14 cellular contexts compared by ENCODE assay signal in the genomic region with DNA sequence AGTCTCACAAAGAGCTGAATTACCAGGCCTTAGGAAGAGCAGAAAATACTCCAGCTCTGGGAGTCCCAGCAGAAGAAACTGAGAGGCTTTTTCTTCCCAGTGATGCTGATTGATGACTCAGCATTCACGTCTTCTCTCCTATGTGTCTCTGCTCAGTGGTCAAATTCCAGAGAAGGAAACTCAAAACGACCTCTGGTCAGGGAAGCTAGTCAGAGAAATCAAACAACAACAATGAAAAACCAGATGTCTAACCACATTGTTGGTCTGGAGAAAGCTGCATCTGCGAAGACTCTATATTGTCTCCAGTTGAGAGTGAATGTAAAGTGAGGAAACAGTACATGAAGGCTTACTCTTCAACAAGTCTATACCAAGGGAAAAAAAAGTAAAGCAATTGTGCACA. TPM values are rescaled to one million over a fixed set of nuclear protein-coding genes. Genes with fewer than 3 reads are reported as not detected.
A peak's percentile ranks its signal among the peaks of the same experiment; 100 is the strongest.
DNase-seq lines count a peak whose midpoint lies in the region; ATAC-seq and TF ChIP-seq lines count a peak whose summit lies in the region.
"Had no signal": no experiment of that assay in that cellular context is flagged by ENCODE, and none has a peak within 500 bp of the region (broad histone marks: within the 10 kb centered on the region; RNA-seq: fewer than 3 reads in every experiment).

No MANE protein-coding gene starts in this region.

- TF ChIP-seq POLR2A in esophagus squamous epithelium (IDR thresholded peaks at IDR 0.05): no peak

- no peaks in the 10 kb centered on the region for H3K36me3 ChIP-seq in CD8-positive, alpha-beta T cell (ENCODE audit: insufficient read depth, low read length)
- H3K36me3 ChIP-seq in CD8-positive, alpha-beta memory T cell (ENCODE audit: insufficient read depth, low read length): no peaks in the 10 kb centered on the region
- H3K36me3 ChIP-seq in esophagus squamous epithelium: no peaks in the 10 kb centered on the region
- H3K36me3 ChIP-seq: ovary, suprapubic skin had no signal

- peak overlapping the region; percentile 18 for H3K27ac Mint-ChIP-seq in chondrocyte (ENCODE audit: unreplicated experiment)
- no peak overlapping the region for H3K27ac Mint-ChIP-seq in CD8-positive, alpha-beta T cell
- no peak overlapping the region for H3K27ac Mint-ChIP-seq in CD8-positive, alpha-beta memory T cell
- H3K27ac Mint-ChIP-seq: memory B cell had no signal

- no peaks in the 10 kb centered on the region for H3K9me3 Mint-ChIP-seq in chondrocyte (ENCODE audit: low read depth)
- H3K9me3 Mint-ChIP-seq in CD8-positive, alpha-beta T cell: peaks cover 2% of the 10 kb centered on the region
- H3K9me3 Mint-ChIP-seq in CD8-positive, alpha-beta memory T cell: no peaks in the 10 kb centered on the region

- H3K4me3 ChIP-seq in AG04450 (ENCODE audit: low read depth, low read length): no peak overlapping the region
- no peak overlapping the region for H3K4me3 ChIP-seq in CD8-positive, alpha-beta T cell (ENCODE audit: low read depth, low read length)
- no peak overlapping the region for H3K4me3 ChIP-seq in CD8-positive, alpha-beta memory T cell (ENCODE audit: low read length)
- no peak overlapping the region for H3K4me3 ChIP-seq in esophagus squamous epithelium
- H3K4me3 ChIP-seq: ovary, suprapubic skin had no signal

- H3K27me3 ChIP-seq in AG04450 (ENCODE audit: control insufficient read depth, insufficient read depth, low read length) (no peaks in the 10 kb centered on the region), esophagus squamous epithelium (no peaks in the 10 kb centered on the region)
- H3K27me3 ChIP-seq in CD8-positive, alpha-beta T cell (ENCODE audit: insufficient read depth, low read length): no peaks in the 10 kb centered on the region
- H3K27me3 ChIP-seq in CD8-positive, alpha-beta memory T cell (ENCODE audit: insufficient read depth, low read length, poor library complexity, severe bottlenecking): no peaks in the 10 kb centered on the region
- H3K27me3 ChIP-seq: ovary, suprapubic skin had no signal

- POLR2A ChIA-PET in AG04450 (lab: Yijun Ruan, JAX): no interaction called here
- POLR2A ChIA-PET in CD8-positive, alpha-beta T cell (lab: Charles Lee): no interaction called here
- POLR2A ChIA-PET in CD8-positive, alpha-beta memory T cell (lab: Charles Lee): no interaction called here

- peaks cover 12% of the 10 kb centered on the region for H3K4me1 ChIP-seq in CD8-positive, alpha-beta T cell (ENCODE audit: insufficient read depth, low read length)
- peaks cover 12% of the 10 kb centered on the region for H3K4me1 ChIP-seq in CD8-positive, alpha-beta memory T cell (ENCODE audit: insufficient read depth, low read length)
- no peaks in the 10 kb centered on the region for H3K4me1 ChIP-seq in esophagus squamous epithelium
- H3K4me1 ChIP-seq: suprapubic skin had no signal

- H3K4me3 Mint-ChIP-seq in chondrocyte (ENCODE audit: unreplicated experiment): no peak overlapping the region
- no peak overlapping the region for H3K4me3 Mint-ChIP-seq in CD8-positive, alpha-beta T cell
- H3K4me3 Mint-ChIP-seq in CD8-positive, alpha-beta memory T cell: no peak overlapping the region
- H3K4me3 Mint-ChIP-seq: memory B cell had no signal

- H3K4me1 Mint-ChIP-seq in chondrocyte (ENCODE audit: low read depth): peaks cover 20% of the 10 kb centered on the region
- peaks cover 49% of the 10 kb centered on the region for H3K4me1 Mint-ChIP-seq in CD8-positive, alpha-beta T cell (ENCODE audit: low read depth)
- peaks cover 4 to 15% (median 4%) of the 10 kb centered on the region in 3 donors for H3K4me1 Mint-ChIP-seq in CD8-positive, alpha-beta memory T cell
- H3K4me1 Mint-ChIP-seq: memory B cell had no signal

- ATAC-seq in CD8-positive, alpha-beta T cell: no peak
- no peak for ATAC-seq in HG02763 (IDR thresholded peaks at IDR 0.05; ENCODE audit: unreplicated experiment)

- no peaks in the 10 kb centered on the region for H3K36me3 Mint-ChIP-seq in chondrocyte (ENCODE audit: low read depth)
- H3K36me3 Mint-ChIP-seq in CD8-positive, alpha-beta T cell: no peaks in the 10 kb centered on the region
- H3K36me3 Mint-ChIP-seq in CD8-positive, alpha-beta memory T cell: peaks cover 0 to 3% (median 0%) of the 10 kb centered on the region in 3 donors
- H3K36me3 Mint-ChIP-seq: memory B cell had no signal

- 30 to 50% methylated on average over 3 of the region's 3 CpGs for WGBS in esophagus squamous epithelium, 2 donors

- H3K27ac ChIP-seq in AG04450 (ENCODE audit: low read depth, low read length) (peak overlapping the region; percentile 11), esophagus squamous epithelium (no peak overlapping the region)
- no peak overlapping the region for H3K27ac ChIP-seq in CD8-positive, alpha-beta T cell (ENCODE audit: low read depth, low read length)
- no peak overlapping the region for H3K27ac ChIP-seq in CD8-positive, alpha-beta memory T cell (ENCODE audit: low read depth, low read length)
- H3K27ac ChIP-seq: ovary, suprapubic skin had no signal

- no peaks in the 10 kb centered on the region for H3K9me3 ChIP-seq in AG04450 (ENCODE audit: control insufficient read depth, insufficient read depth, low read length)
- no peaks in the 10 kb centered on the region for H3K9me3 ChIP-seq in CD8-positive, alpha-beta T cell (ENCODE audit: low read length)
- no peaks in the 10 kb centered on the region for H3K9me3 ChIP-seq in CD8-positive, alpha-beta memory T cell (ENCODE audit: low read length)
- no peaks in the 10 kb centered on the region for H3K9me3 ChIP-seq in esophagus squamous epithelium
- H3K9me3 ChIP-seq: ovary, suprapubic skin had no signal

- DNase-seq in AG04450 (ENCODE audit: low read depth, low spot score) (peak; percentile 66), HS-27A (ENCODE audit: low read depth) (peak; percentile 3), chondrocyte (ENCODE audit: low spot score) (no peak), kidney tubule cell (ENCODE audit: low spot score) (peak; percentile 47), esophagus squamous epithelium (lab: John Stamatoyannopoulos, UW) (no peak)
- DNase-seq in CD8-positive, alpha-beta T cell: no peak
- DNase-seq in CD8-positive, alpha-beta memory T cell: no peak
- DNase-seq: activated gamma-delta T cell treated with Interleukin-2 at 50 U/mL for 16 hours, NCI-H1092, NCI-H345, ovary had no signal

- CTCF ChIA-PET in AG04450 (lab: Charles Lee): no interaction called here
- CTCF ChIA-PET in CD8-positive, alpha-beta T cell (lab: Charles Lee): interaction anchor here (0.6 kb wide), 1 partner anchor 47 kb away, joined by 4 read pairs; no protein-coding TSS in a partner anchor
- CTCF ChIA-PET in CD8-positive, alpha-beta memory T cell (lab: Charles Lee): no interaction called here

- intact Hi-C loops in CD8-positive, alpha-beta T cell (cut with DNase I, micrococcal nuclease): no loop called here
- intact Hi-C loops in esophagus squamous epithelium (cut with DNase I): no loop called here

- H3K27me3 Mint-ChIP-seq in chondrocyte (ENCODE audit: low read depth): no peaks in the 10 kb centered on the region
- H3K27me3 Mint-ChIP-seq in CD8-positive, alpha-beta T cell (ENCODE audit: low read depth): no peaks in the 10 kb centered on the region
- peaks cover 0 to 5% of the 10 kb centered on the region in 2 donors for H3K27me3 Mint-ChIP-seq in CD8-positive, alpha-beta memory T cell
- H3K27me3 Mint-ChIP-seq: memory B cell had no signal

- TF ChIP-seq CTCF in AG04450 (IDR thresholded peaks at IDR 0.05; ENCODE audit: low read depth, low read length) (no peak), chondrocyte (IDR thresholded peaks at IDR 0.05) (no peak), esophagus squamous epithelium (IDR thresholded peaks at IDR 0.05) (no peak)
- no peak for TF ChIP-seq CTCF in CD8-positive, alpha-beta T cell (IDR thresholded peaks at IDR 0.05)

RNA-seq across cellular contexts. Expression of a gene that starts 28.6 kb away (rescaled TPM):
- polyA plus RNA-seq in AG04450 (2011; rRNA removed): 5.4 and 6.2 TPM in 2 replicates
- 4.9 and 7.2 TPM in 2 replicates for polyA minus RNA-seq in AG04450 (2011; rRNA and poly(A)+ RNA removed)
- 29.8 to 45.9 TPM (median 30.8 TPM) in 3 replicates for total RNA-seq in chondrocyte
- 10 to 100 TPM; 17.9 to 18.5 TPM for total RNA-seq in CD8-positive, alpha-beta T cell
- 1 to 10 TPM; 7.7 to 7.8 TPM for total RNA-seq in CD8-positive, alpha-beta memory T cell
- polyA plus RNA-seq in CD8-positive, alpha-beta memory T cell: 3.6 TPM
- total RNA-seq in esophagus squamous epithelium: 10 to 100 TPM; 17.6 to 31.1 (median 24.1) TPM

Comparison
In these comparisons a context has a peak if more than half of its experiments do, and no peak if none do; other contexts are left out.
1. DNase-seq: peak in AG04450 (single experiment), HS-27A (single experiment) and kidney tubule cell (single experiment); none in chondrocyte (single experiment), CD8-positive, alpha-beta T cell (0 of 7), CD8-positive, alpha-beta memory T cell (0 of 5) and esophagus squamous epithelium (single experiment).